14 cellular contexts compared by ENCODE assay signal in genomic region chr6:3351105-3351676, GRCh38.
DNase-seq lines count a peak whose midpoint lies in the region; ATAC-seq, FAIRE-seq and TF ChIP-seq lines count a peak whose summit lies in the region.
"Had no signal": no experiment of that assay in that cellular context is flagged by ENCODE, and none has a peak within 500 bp of the region (broad histone marks: within the 10 kb centered on the region; RNA-seq: fewer than 3 reads in every experiment).

No MANE protein-coding gene starts in this region.

- H3K36me3 Mint-ChIP-seq in neural crest cell (ENCODE audit: low read depth): no peaks in the 10 kb centered on the region
- no peaks in the 10 kb centered on the region for H3K36me3 Mint-ChIP-seq in activated CD8-positive, alpha-beta T cell treated with anti-CD3 and anti-CD28 coated beads, Interleukin-2, amount 10 ng/mL, durations not matched to agents 7 days and 5 days (ENCODE audit: low read depth)

- no peak for TF ChIP-seq POLR2A in K562 (conservative IDR thresholded peaks at IDR 0.05)

- POLR2A ChIA-PET in A673 (lab: Charles Lee; ENCODE audit: low non-redundant PET) (no interaction called here), K562 (lab: Yijun Ruan, JAX) (interaction anchor here (0.6 to 1.8 kb wide), 5 partner anchors 10 to 243 kb away, joined by 3 to 7 read pairs (median 4); no protein-coding TSS in a partner anchor)
- POLR2A ChIA-PET in activated CD8-positive, alpha-beta T cell treated with anti-CD3 and anti-CD28 coated beads, Interleukin-2, amount 10 ng/mL, durations not matched to agents 7 days and 5 days (lab: Charles Lee): no interaction called here

- intact Hi-C loops in A673 (cut with micrococcal nuclease; ENCODE audit: unreplicated experiment): no loop called here
- intact Hi-C loops in K562 (cut with micrococcal nuclease): loop anchor here (10.0 kb wide), 1 partner anchor 674 kb away; a partner anchor contains a TSS

- BruUV-seq in A673 (replicated peaks; lab: Mats Ljungman, UMichigan) (no TSS peak), K562 (replicated peaks; lab: Mats Ljungman, UMichigan) (no TSS peak)

- DNase-seq in A673 (ENCODE audit: low spot score) (peak; percentile 57), NCI-H2029 treated with DMSO at 0.1 percent for 48 hours (lab: John Stamatoyannopoulos, UW) (peak; percentile 96), K562 (ENCODE audit: extremely low read depth in 1 of 4, low spot score in 3 of 4) (peak in 3 of 4 experiments; percentile 34 to 59 (median 46)), neural crest cell (ENCODE audit: low read depth, low spot score) (no peak), D721Med (ENCODE audit: insufficient read length, low spot score) (no peak), left lobe of liver (ENCODE audit: low spot score) (no peak)
- DNase-seq in activated CD8-positive, alpha-beta memory T cell treated with anti-CD3 and anti-CD28 coated beads for 24 hours: no peak
- DNase-seq in activated CD8-positive, alpha-beta T cell treated with anti-CD3 and anti-CD28 coated beads, Interleukin-2, amount 10 ng/mL, durations not matched to agents 7 days and 5 days: no peak
- DNase-seq: activated CD4-positive, alpha-beta T cell treated with anti-CD3 and anti-CD28 coated beads for 36 hours; activated naive CD4-positive, alpha-beta T cell treated with Interleukin-2 at 50 U/mL for 16 hours; effector CD4-positive, alpha-beta T cell; GF-D8; NCI-H1694 had no signal

- H3K9me3 ChIP-seq in A673 (ENCODE audit: low read depth, low read length, poor library complexity, severe bottlenecking): no peaks in the 10 kb centered on the region
- H3K9me3 ChIP-seq in K562 (replicated peaks; ENCODE audit: control insufficient read depth, insufficient read depth, low read depth, low read length): no peaks in the 10 kb centered on the region

- TF ChIP-seq EP300 in K562 (IDR thresholded peaks at IDR 0.05; ENCODE audit: low read length): no peak

- H4K20me1 ChIP-seq in K562 (replicated peaks; ENCODE audit: control insufficient read depth, insufficient read depth, low read length): no peaks in the 10 kb centered on the region

- H3K4me1 ChIP-seq in A673 (ENCODE audit: insufficient read depth, low read length, poor library complexity, severe bottlenecking) (peaks cover 59% of the 10 kb centered on the region), K562 (replicated peaks in 1 of 2; ENCODE audit: control insufficient read depth in 2 of 2, insufficient read depth in 2 of 2, low read length in 2 of 2) (peaks cover 54 to 83% of the 10 kb centered on the region in 2 experiments)

- ATAC-seq in K562: no peak
- no peak for ATAC-seq in left lobe of liver
- ATAC-seq in activated CD8-positive, alpha-beta T cell treated with anti-CD3 and anti-CD28 coated beads, Interleukin-2, amount 10 ng/mL, durations not matched to agents 7 days and 5 days: no peak
- ATAC-seq: activated CD4-positive, alpha-beta T cell treated with anti-CD3 and anti-CD28 coated beads for 36 hours; Right ventricle myocardium inferior had no signal

- TF ChIP-seq RAD21 in K562 (CRISPR knock-in tag; conservative IDR thresholded peaks at IDR 0.05 in 1 of 2, IDR thresholded peaks at IDR 0.05 in 1 of 2): no peak

- no peak overlapping the region for H3K4me2 ChIP-seq in K562 (ENCODE audit: insufficient read depth, low read length)

- H3K27me3 ChIP-seq in A673 (replicated peaks; ENCODE audit: insufficient read depth, low read depth, low read length, poor library complexity) (no peaks in the 10 kb centered on the region), K562 (ENCODE audit: control insufficient read depth in 2 of 2, insufficient read depth in 2 of 2, low read length in 2 of 2) (no peaks in the 10 kb centered on the region)

- peaks cover 97% of the 10 kb centered on the region for H3K4me1 Mint-ChIP-seq in neural crest cell
- H3K4me1 Mint-ChIP-seq in activated CD8-positive, alpha-beta T cell treated with anti-CD3 and anti-CD28 coated beads, Interleukin-2, amount 10 ng/mL, durations not matched to agents 7 days and 5 days (ENCODE audit: low read depth): peaks cover 5% of the 10 kb centered on the region

- FAIRE-seq in K562 (lab: Jason Lieb, UNC) (no peak), D721Med (lab: Jason Lieb, UNC) (no peak)

- no peaks in the 10 kb centered on the region for H3K36me3 ChIP-seq in A673 (ENCODE audit: insufficient read depth, low read length, poor library complexity, severe bottlenecking)
- H3K36me3 ChIP-seq in K562 (ENCODE audit: control insufficient read depth, insufficient read depth, low read length): no peaks in the 10 kb centered on the region

- H3K4me3 Mint-ChIP-seq in neural crest cell: peak overlapping the region; percentile 85
- no peak overlapping the region for H3K4me3 Mint-ChIP-seq in activated CD8-positive, alpha-beta T cell treated with anti-CD3 and anti-CD28 coated beads, Interleukin-2, amount 10 ng/mL, durations not matched to agents 7 days and 5 days
- H3K4me3 Mint-ChIP-seq: activated CD4-positive, alpha-beta T cell treated with anti-CD3 and anti-CD28 coated beads for 36 hours had no signal

- in situ Hi-C loops in K562 (cut with MboI): no loop called here

- peak overlapping the region; percentile 100 for H3K27ac Mint-ChIP-seq in neural crest cell (ENCODE audit: unreplicated experiment)
- H3K27ac Mint-ChIP-seq in activated CD8-positive, alpha-beta T cell treated with anti-CD3 and anti-CD28 coated beads, Interleukin-2, amount 10 ng/mL, durations not matched to agents 7 days and 5 days: no peak overlapping the region
- H3K27ac Mint-ChIP-seq: activated CD4-positive, alpha-beta T cell treated with anti-CD3 and anti-CD28 coated beads for 36 hours had no signal

- CTCF ChIA-PET in A673 (lab: Charles Lee): interaction anchor here (0.5 kb wide), 1 partner anchor 11 kb away, joined by 3 read pairs; no protein-coding TSS in a partner anchor
- CTCF ChIA-PET in K562 (lab: Yijun Ruan, JAX; ENCODE audit: low intra/inter-chr PET ratio): no interaction called here
- CTCF ChIA-PET in activated CD8-positive, alpha-beta T cell treated with anti-CD3 and anti-CD28 coated beads, Interleukin-2, amount 10 ng/mL, durations not matched to agents 7 days and 5 days (lab: Charles Lee): no interaction called here

- no peaks in the 10 kb centered on the region for H3K27me3 Mint-ChIP-seq in neural crest cell (ENCODE audit: low read depth)
- peaks cover 21% of the 10 kb centered on the region for H3K27me3 Mint-ChIP-seq in activated CD8-positive, alpha-beta T cell treated with anti-CD3 and anti-CD28 coated beads, Interleukin-2, amount 10 ng/mL, durations not matched to agents 7 days and 5 days (ENCODE audit: low read depth)

- H3K9me3 Mint-ChIP-seq in neural crest cell: peaks cover 3% of the 10 kb centered on the region
- H3K9me3 Mint-ChIP-seq in activated CD8-positive, alpha-beta T cell treated with anti-CD3 and anti-CD28 coated beads, Interleukin-2, amount 10 ng/mL, durations not matched to agents 7 days and 5 days (ENCODE audit: insufficient read depth): no peaks in the 10 kb centered on the region

- peak overlapping the region in 1 of 2 experiments; percentile 18; a peak in 1 of 4 replicates for H3K9ac ChIP-seq in K562 (ENCODE audit: insufficient read depth in 1 of 2, low read depth in 2 of 2, low read length in 2 of 2)

- 44% methylated on average over 15 of the region's 15 CpGs for WGBS in K562 (ENCODE audit: insufficient coverage, low coverage, missing lambda C conversion rate)

- H3K4me3 ChIP-seq in A673 (ENCODE audit: low read depth, low read length, poor library complexity, severe bottlenecking) (no peak overlapping the region), K562 (no peak overlapping the region)

- no peak overlapping the region for H2AFZ ChIP-seq in K562 (ENCODE audit: low read depth, low read length)

- peaks cover 7% of the 10 kb centered on the region; the same call in 1 of the 3 replicates for H3K79me2 ChIP-seq in K562 (ENCODE audit: control insufficient read depth, insufficient read depth, low read length)

- TF ChIP-seq CTCF in A673 (conservative IDR thresholded peaks at IDR 0.05; ENCODE audit: low read depth, low read length): no peak
- TF ChIP-seq CTCF in K562 (IDR thresholded peaks at IDR 0.05 in 2 of 3, conservative IDR thresholded peaks at IDR 0.05 in 1 of 3; ENCODE audit: insufficient read depth in 2 of 3, low read depth in 1 of 3, low read length in 3 of 3): no peak
- TF ChIP-seq CTCF in neural crest cell (conservative IDR thresholded peaks at IDR 0.05): no peak
- TF ChIP-seq CTCF in D721Med (IDR thresholded peaks at IDR 0.05; ENCODE audit: insufficient read depth, missing control alignments): no peak

- no peaks in the 10 kb centered on the region for H3K9me1 ChIP-seq in K562 (ENCODE audit: control insufficient read depth, insufficient read depth, low read length)

- peak overlapping the region; percentile 65 for H3K27ac ChIP-seq in A673 (ENCODE audit: low read depth, low read length, poor library complexity, severe bottlenecking)
- H3K27ac ChIP-seq in K562 (ENCODE audit: extremely low read depth, low read depth, low read length): no peak overlapping the region

TF ChIP-seq in K562, 482 proteins besides CTCF, POLR2A, EP300 and RAD21:
- TF ChIP-seq EGR1 (conservative IDR thresholded peaks at IDR 0.05) (peak; percentile 51), ZNF589 (CRISPR knock-in tag; IDR thresholded peaks at IDR 0.05; ENCODE audit: low read depth) (no peak), ZKSCAN8 (CRISPR knock-in tag; IDR thresholded peaks at IDR 0.05) (no peak), ZFP36 (IDR thresholded peaks at IDR 0.05; ENCODE audit: low read depth, low read length, partially characterized antibody) (no peak), SUPT5H (IDR thresholded peaks at IDR 0.05) (no peak), ZNF232 (CRISPR knock-in tag; IDR thresholded peaks at IDR 0.05) (no peak), NCOA6 (IDR thresholded peaks at IDR 0.05) (no peak), ZNF384 (IDR thresholded peaks at IDR 0.05; ENCODE audit: low read depth, low read length) (no peak), GATAD2A (IDR thresholded peaks at IDR 0.05) (no peak), PTTG1 (tag; IDR thresholded peaks at IDR 0.05; ENCODE audit: low read depth) (no peak), NFIC (IDR thresholded peaks at IDR 0.05) (peak; percentile 36; the same call in 1 of the 2 replicates)

Comparison
In these comparisons a context has a peak if more than half of its experiments do, and no peak if none do; other contexts are left out.
1. DNase-seq: peak in A673 (single experiment), NCI-H2029 treated with DMSO at 0.1 percent for 48 hours (single experiment) and K562 (3 of 4); none in neural crest cell (single experiment), D721Med (single experiment), activated CD8-positive, alpha-beta memory T cell treated with anti-CD3 and anti-CD28 coated beads for 24 hours (single experiment), left lobe of liver (single experiment) and activated CD8-positive, alpha-beta T cell treated with anti-CD3 and anti-CD28 coated beads, Interleukin-2, amount 10 ng/mL, durations not matched to agents 7 days and 5 days (single experiment).